In the genomic region with DNA sequence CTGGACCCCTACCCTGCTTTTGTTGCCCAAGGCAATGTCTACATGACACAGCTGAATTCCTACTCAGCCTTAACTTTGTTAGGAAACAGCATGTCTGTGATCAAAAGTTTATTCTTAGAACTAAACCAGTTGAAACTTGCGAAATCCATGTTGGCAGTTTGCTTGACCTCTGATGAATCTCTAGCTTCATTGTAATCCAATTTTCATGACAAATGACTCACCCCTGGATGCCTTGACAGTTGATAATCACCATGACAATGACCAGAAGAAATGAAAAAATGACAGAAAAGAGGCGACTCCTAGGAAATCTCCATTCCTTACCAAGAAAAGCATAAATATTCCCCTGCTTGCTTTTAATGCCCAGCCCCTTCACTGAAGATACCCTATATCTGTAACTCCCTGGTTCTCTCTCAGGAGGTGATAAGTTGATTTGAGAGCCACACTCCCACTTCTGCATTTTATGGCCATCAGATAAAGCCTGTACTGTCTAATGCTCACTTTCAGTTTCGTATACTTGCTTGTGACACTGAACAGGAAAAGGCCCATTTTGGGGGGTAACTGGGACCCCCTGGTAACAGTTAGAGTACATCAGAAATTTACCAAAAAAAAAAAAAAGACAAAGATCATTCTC, we compare ENCODE assay signal across 8 cellular contexts.
DNase-seq lines count a peak whose midpoint lies in the region; ATAC-seq and TF ChIP-seq lines count a peak whose summit lies in the region.

No MANE protein-coding gene starts in this region.

- TF ChIP-seq CTCF in lower lobe of right lung (IDR thresholded peaks at IDR 0.05) = no peak

- H3K9me3 ChIP-seq in lower lobe of right lung (no peaks in the 10 kb centered on the region), SJCRH30 (replicated peaks) (no peaks in the 10 kb centered on the region)

- DNase-seq in SKM-1 treated with dmso at 0.1 percent for 144 hours (lab: John Stamatoyannopoulos, UW; ENCODE audit: unreplicated experiment) (peak; percentile 57), lower lobe of right lung (no peak), SJCRH30 (no peak), GM19238 (ENCODE audit: insufficient read length, low spot score) (no peak)
- no peak for DNase-seq in stimulated activated CD4-positive, alpha-beta T cell treated with anti-CD3 and anti-CD28 coated beads, Interleukin-1b, Interleukin-23, amount 100 ng/mL, for 48 hours
- DNase-seq in stimulated activated effector memory CD8-positive, alpha-beta T cell treated with anti-CD3 and anti-CD28 coated beads, Interleukin-12 subunit alpha, Interleukin-12 subunit beta, amount 100 ng/mL, for 72 hours (ENCODE audit: low spot score in 2 of 2) = no peak

- H3K27ac ChIP-seq in lower lobe of right lung = peak overlapping the region; percentile 20
- no peak overlapping the region for H3K27ac ChIP-seq in SJCRH30

- peak; percentile 89 for ATAC-seq in GM19023 (IDR thresholded peaks at IDR 0.05; ENCODE audit: unreplicated experiment)
- ATAC-seq in HG03280 (IDR thresholded peaks at IDR 0.05; ENCODE audit: unreplicated experiment) = peak; percentile 91
- ATAC-seq in lower lobe of right lung = peak; percentile 74 to 75
- no peak for ATAC-seq in stimulated activated effector memory CD8-positive, alpha-beta T cell treated with anti-CD3 and anti-CD28 coated beads, Interleukin-12 subunit alpha, Interleukin-12 subunit beta, amount 100 ng/mL, for 72 hours

- H3K36me3 ChIP-seq in lower lobe of right lung (no peaks in the 10 kb centered on the region), SJCRH30 (no peaks in the 10 kb centered on the region)

- peaks cover 12% of the 10 kb centered on the region for H3K9me3 Mint-ChIP-seq in stimulated activated effector memory CD8-positive, alpha-beta T cell treated with anti-CD3 and anti-CD28 coated beads, Interleukin-12 subunit alpha, Interleukin-12 subunit beta, amount 100 ng/mL, for 72 hours

- H3K27me3 ChIP-seq in lower lobe of right lung (ENCODE audit: low read depth) (no peaks in the 10 kb centered on the region), SJCRH30 (no peaks in the 10 kb centered on the region)

- H3K27ac Mint-ChIP-seq in stimulated activated effector memory CD8-positive, alpha-beta T cell treated with anti-CD3 and anti-CD28 coated beads, Interleukin-12 subunit alpha, Interleukin-12 subunit beta, amount 100 ng/mL, for 72 hours = no peak overlapping the region

- no peak overlapping the region for H3K4me3 ChIP-seq in lower lobe of right lung
- no peak overlapping the region for H3K4me3 ChIP-seq in SJCRH30

- no peaks in the 10 kb centered on the region for H3K36me3 Mint-ChIP-seq in stimulated activated effector memory CD8-positive, alpha-beta T cell treated with anti-CD3 and anti-CD28 coated beads, Interleukin-12 subunit alpha, Interleukin-12 subunit beta, amount 100 ng/mL, for 72 hours

- intact Hi-C loops in lower lobe of right lung (cut with DNase I) = no loop called here

- no peaks in the 10 kb centered on the region for H3K4me1 Mint-ChIP-seq in stimulated activated effector memory CD8-positive, alpha-beta T cell treated with anti-CD3 and anti-CD28 coated beads, Interleukin-12 subunit alpha, Interleukin-12 subunit beta, amount 100 ng/mL, for 72 hours

- H3K4me1 ChIP-seq in lower lobe of right lung (peaks cover 9% of the 10 kb centered on the region), SJCRH30 (no peaks in the 10 kb centered on the region)

- H3K4me3 Mint-ChIP-seq in stimulated activated effector memory CD8-positive, alpha-beta T cell treated with anti-CD3 and anti-CD28 coated beads, Interleukin-12 subunit alpha, Interleukin-12 subunit beta, amount 100 ng/mL, for 72 hours = no peak overlapping the region
